12 cellular contexts compared by ENCODE assay signal in the genomic region with DNA sequence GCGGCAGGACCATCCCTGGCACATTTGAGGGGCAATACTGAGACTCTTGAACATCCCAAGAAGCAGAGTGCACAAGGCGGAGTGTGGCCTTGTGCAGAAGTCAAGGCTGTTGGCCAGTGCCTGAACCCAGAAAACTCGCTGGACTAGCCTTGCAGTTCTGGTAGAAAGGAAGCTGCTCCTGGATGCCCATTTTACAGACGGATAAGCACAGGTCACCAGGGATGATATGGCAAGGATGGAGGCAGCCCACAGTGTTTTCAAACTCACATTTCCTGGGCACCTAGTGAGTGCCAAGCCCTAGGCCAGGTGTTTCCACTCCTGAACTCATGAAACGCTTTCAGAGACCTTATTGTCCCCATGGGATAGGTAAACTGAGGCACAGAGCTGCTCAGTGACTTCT. TPM values are rescaled to one million over a fixed set of nuclear protein-coding genes. Genes with fewer than 3 reads are reported as not detected.
DNase-seq lines count a peak whose midpoint lies in the region; ATAC-seq and TF ChIP-seq lines count a peak whose summit lies in the region.
"Had no signal": no experiment of that assay in that cellular context is flagged by ENCODE, and none has a peak within 500 bp of the region (broad histone marks: within the 10 kb centered on the region; RNA-seq: fewer than 3 reads in every experiment).

No MANE protein-coding gene starts in this region.

- peaks cover 28% of the 10 kb centered on the region for H4K20me1 ChIP-seq in smooth muscle cell (ENCODE audit: low read depth)

- peak overlapping the region; percentile 25 for H3K9ac ChIP-seq in smooth muscle cell (ENCODE audit: low read depth)

- no peak for ATAC-seq in T-cell (replicated peaks in 1 of 4)
- ATAC-seq in lung (ENCODE audit: insufficient read depth, low FRiP score), result no peak
- ATAC-seq: activated CD8-positive, alpha-beta memory T cell treated with anti-CD3 and anti-CD28 coated beads, Interleukin-2, amount 10 ng/mL, durations not matched to agents 7 days and 5 days had no signal

- no peak for TF ChIP-seq POLR2A in testis (IDR thresholded peaks at IDR 0.05)

- H2AFZ ChIP-seq in smooth muscle cell (ENCODE audit: low read depth), result no peak overlapping the region

- POLR2A ChIA-PET in T-cell (lab: Charles Lee), result no interaction called here

- peaks cover 47% of the 10 kb centered on the region for H3K4me1 Mint-ChIP-seq in activated CD4-positive, alpha-beta T cell treated with anti-CD3 and anti-CD28 coated beads, Interleukin-2, amount 10 ng/mL, durations not matched to agents 24 days and 14 days
- peaks cover 60 to 70% (median 60%) of the 10 kb centered on the region in 3 donors for H3K4me1 Mint-ChIP-seq in T-cell

- CTCF ChIA-PET in T-cell (lab: Charles Lee), result interaction anchor here (0.6 to 0.8 kb wide), 2 partner anchors 179 to 229 kb away, joined by 3 read pairs; no protein-coding TSS in a partner anchor

- DNase-seq in activated CD4-positive, alpha-beta T cell treated with anti-CD3 and anti-CD28 coated beads, Interleukin-2, amount 10 ng/mL, durations not matched to agents 24 days and 14 days, result no peak
- DNase-seq in activated CD4-positive, alpha-beta T cell treated with anti-CD3 and anti-CD28 coated beads, Interleukin-2, amount 50 U/mL, for 1 hour, result no peak
- no peak for DNase-seq in T-cell
- no peak for DNase-seq in lung (ENCODE audit: low spot score)
- no peak for DNase-seq in smooth muscle cell (lab: John Stamatoyannopoulos, UW; ENCODE audit: unreplicated experiment)
- DNase-seq in RKO (ENCODE audit: low spot score), result no peak
- no peak for DNase-seq in testis
- DNase-seq in effector memory CD4-positive, alpha-beta T cell, result no peak
- DNase-seq: activated CD8-positive, alpha-beta memory T cell treated with anti-CD3 and anti-CD28 coated beads, Interleukin-2, amount 10 ng/mL, durations not matched to agents 7 days and 5 days; DND-41; NCI-H187 treated with DMSO at 0.1 percent for 48 hours; stimulated activated CD4-positive, alpha-beta T cell treated with anti-CD3 and anti-CD28 coated beads, Interleukin-1b, Interleukin-23, amount 100 ng/mL, for 48 hours had no signal

- no peak overlapping the region for H3K27ac Mint-ChIP-seq in activated CD4-positive, alpha-beta T cell treated with anti-CD3 and anti-CD28 coated beads, Interleukin-2, amount 10 ng/mL, durations not matched to agents 24 days and 14 days
- H3K27ac Mint-ChIP-seq in T-cell, result peak overlapping the region; percentile 70 to 71

- H3K36me3 ChIP-seq in lung (ENCODE audit: control insufficient read depth in 2 of 2, insufficient read depth in 2 of 2, low read length in 2 of 2) (no peaks in the 10 kb centered on the region), smooth muscle cell (ENCODE audit: low read depth) (no peaks in the 10 kb centered on the region), testis (ENCODE audit: low read depth, missing control alignments) (no peaks in the 10 kb centered on the region)
- H3K36me3 ChIP-seq in effector memory CD4-positive, alpha-beta T cell (ENCODE audit: control insufficient read depth, insufficient read depth, low read length), result no peaks in the 10 kb centered on the region

- peak overlapping the region; percentile 47 for H3K4me3 Mint-ChIP-seq in activated CD4-positive, alpha-beta T cell treated with anti-CD3 and anti-CD28 coated beads, Interleukin-2, amount 10 ng/mL, durations not matched to agents 24 days and 14 days
- H3K4me3 Mint-ChIP-seq in T-cell, result peak overlapping the region; percentile 60 to 96 (median 91)

- 77 to 89% methylated on average over 5 of the region's 5 CpGs for WGBS in lung, 2 donors
- 99% methylated on average over 5 of the region's 5 CpGs for WGBS in smooth muscle cell (ENCODE audit: low lambda C conversion rate)
- 74 to 81% methylated on average over 5 of the region's 5 CpGs for WGBS in testis, 2 donors

- H3K27ac ChIP-seq in lung (ENCODE audit: low read depth in 1 of 2, low read length in 1 of 2), result peak overlapping the region; percentile 2 to 54
- peak overlapping the region; percentile 63 for H3K27ac ChIP-seq in smooth muscle cell (ENCODE audit: low read depth)
- H3K27ac ChIP-seq in testis, result no peak overlapping the region
- H3K27ac ChIP-seq in effector memory CD4-positive, alpha-beta T cell (ENCODE audit: insufficient read depth, low read length, poor library complexity, severe bottlenecking), result no peak overlapping the region

- H3F3A ChIP-seq in smooth muscle cell (ENCODE audit: low read depth), result no peaks in the 10 kb centered on the region

- H3K27me3 ChIP-seq in lung (ENCODE audit: control insufficient read depth, insufficient read depth) (no peaks in the 10 kb centered on the region), smooth muscle cell (ENCODE audit: low read depth) (no peaks in the 10 kb centered on the region), testis (no peaks in the 10 kb centered on the region)
- H3K27me3 ChIP-seq in effector memory CD4-positive, alpha-beta T cell (replicated peaks; ENCODE audit: control insufficient read depth, insufficient read depth, low read length, poor library complexity, severe bottlenecking), result no peaks in the 10 kb centered on the region

- H3K4me3 ChIP-seq in lung (no peak overlapping the region), smooth muscle cell (no peak overlapping the region), testis (no peak overlapping the region)
- no peak overlapping the region for H3K4me3 ChIP-seq in effector memory CD4-positive, alpha-beta T cell (ENCODE audit: insufficient read depth, low read depth, low read length, poor library complexity, severe bottlenecking)

- intact Hi-C loops in activated CD4-positive, alpha-beta T cell treated with anti-CD3 and anti-CD28 coated beads, Interleukin-2, amount 10 ng/mL, durations not matched to agents 24 days and 14 days (cut with micrococcal nuclease), result loop anchor here (5.0 kb wide), 1 partner anchor 269 kb away; no protein-coding TSS in a partner anchor
- intact Hi-C loops in testis (cut with DNase I; ENCODE audit: low total_unique reads), result loop anchor here (10.0 kb wide), 2 partner anchors 158 to 232 kb away; partner anchors contain the start of gene DHRS7B

- peaks cover 24% of the 10 kb centered on the region for H3K36me3 Mint-ChIP-seq in activated CD4-positive, alpha-beta T cell treated with anti-CD3 and anti-CD28 coated beads, Interleukin-2, amount 10 ng/mL, durations not matched to agents 24 days and 14 days (ENCODE audit: low read depth)
- H3K36me3 Mint-ChIP-seq in T-cell, result no peaks in the 10 kb centered on the region

- H3K9me3 ChIP-seq in lung (ENCODE audit: control insufficient read depth in 2 of 2, insufficient read depth in 1 of 2, low read length in 1 of 2) (no peaks in the 10 kb centered on the region), smooth muscle cell (replicated peaks; ENCODE audit: low read depth) (no peaks in the 10 kb centered on the region), testis (no peaks in the 10 kb centered on the region)
- H3K9me3 ChIP-seq in effector memory CD4-positive, alpha-beta T cell (ENCODE audit: control insufficient read depth, low read length), result no peaks in the 10 kb centered on the region

- H3K4me1 ChIP-seq in lung (ENCODE audit: control insufficient read depth in 2 of 2, insufficient read depth in 2 of 2, low read length in 2 of 2) (peaks cover 7 to 25% of the 10 kb centered on the region in 2 donors), smooth muscle cell (ENCODE audit: low read depth) (peaks cover 23% of the 10 kb centered on the region), testis (peaks cover 34% of the 10 kb centered on the region)
- H3K4me1 ChIP-seq in effector memory CD4-positive, alpha-beta T cell (ENCODE audit: control insufficient read depth, insufficient read depth, low read length, poor library complexity, severe bottlenecking), result peaks cover 44% of the 10 kb centered on the region

- peaks cover 2% of the 10 kb centered on the region for H3K27me3 Mint-ChIP-seq in activated CD4-positive, alpha-beta T cell treated with anti-CD3 and anti-CD28 coated beads, Interleukin-2, amount 10 ng/mL, durations not matched to agents 24 days and 14 days
- no peaks in the 10 kb centered on the region for H3K27me3 Mint-ChIP-seq in T-cell
- H3K27me3 Mint-ChIP-seq: activated CD8-positive, alpha-beta memory T cell treated with anti-CD3 and anti-CD28 coated beads, Interleukin-2, amount 10 ng/mL, durations not matched to agents 7 days and 5 days had no signal

- H3K9me3 Mint-ChIP-seq in activated CD4-positive, alpha-beta T cell treated with anti-CD3 and anti-CD28 coated beads, Interleukin-2, amount 10 ng/mL, durations not matched to agents 24 days and 14 days, result no peaks in the 10 kb centered on the region
- H3K9me3 Mint-ChIP-seq in T-cell, result no peaks in the 10 kb centered on the region

- no peak overlapping the region for H3K4me2 ChIP-seq in smooth muscle cell

- TF ChIP-seq CTCF in lung (IDR thresholded peaks at IDR 0.05; ENCODE audit: control extremely low read depth, extremely low read depth) (no peak), smooth muscle cell (IDR thresholded peaks at IDR 0.05; ENCODE audit: borderline replicate concordance, insufficient read depth, poor library complexity, severe bottlenecking) (no peak), testis (IDR thresholded peaks at IDR 0.05) (no peak)

- peaks cover 22% of the 10 kb centered on the region for H3K79me2 ChIP-seq in smooth muscle cell (ENCODE audit: low read depth)

RNA-seq across cellular contexts. Expression of gene MAP2K3, which starts 1.7 kb away (rescaled TPM):
- 159 and 166 TPM in 2 replicates for total RNA-seq in activated CD4-positive, alpha-beta T cell treated with anti-CD3 and anti-CD28 coated beads, Interleukin-2, amount 10 ng/mL, durations not matched to agents 24 days and 14 days
- 10 to 100 TPM; 36.9 to 61.3 (median 57.1) TPM for total RNA-seq in T-cell
- 100 to 1,000 TPM in 1 of 2 donors, 10 to 100 TPM in 1; 36.4 to 111 TPM for total RNA-seq in lung
- polyA plus RNA-seq in lung, result 10 to 100 TPM; 53.9 to 99.5 TPM
- 14.2 and 14.8 TPM in 2 replicates for total RNA-seq in smooth muscle cell
- 53.8 and 58.4 TPM in 2 replicates for polyA plus RNA-seq in smooth muscle cell
- 10 to 100 TPM; 13.5 to 17.5 TPM for total RNA-seq in testis
- 15.4 TPM for polyA plus RNA-seq in testis (ENCODE audit: insufficient read depth, low read depth, low replicate concordance)

RNA-seq across cellular contexts. Expression of gene NATD1, which starts 29.6 kb away (rescaled TPM):
- total RNA-seq in activated CD4-positive, alpha-beta T cell treated with anti-CD3 and anti-CD28 coated beads, Interleukin-2, amount 10 ng/mL, durations not matched to agents 24 days and 14 days, result 1.1 TPM in 2 replicates
- total RNA-seq in T-cell (10 to 100 TPM in 2 of 5 donors, 1 to 10 TPM in 3; 7.2 to 11.1 (median 9.6) TPM), lung (1 to 10 TPM; 6.9 to 8.1 TPM), smooth muscle cell (2.2 and 3.4 TPM in 2 replicates), testis (10 to 100 TPM; 17.9 to 20.0 TPM)
- polyA plus RNA-seq in lung (1 to 10 TPM; 4.8 to 6.3 TPM), smooth muscle cell (2.7 and 4.3 TPM in 2 replicates), testis (ENCODE audit: insufficient read depth, low read depth, low replicate concordance) (12.1 TPM)

Comparison
In these comparisons a context has a peak if more than half of its experiments do, and no peak if none do; other contexts are left out.
1. H3K27ac ChIP-seq: peak in lung (2 of 2) and smooth muscle cell (single experiment); none in testis (0 of 2) and effector memory CD4-positive, alpha-beta T cell (single experiment).